8 cellular contexts compared by ENCODE assay signal in genomic region chr20:63309261-63310071, GRCh38. TPM values are rescaled to one million over a fixed set of nuclear protein-coding genes. Genes with fewer than 3 reads are reported as not detected.
DNase-seq lines count a peak whose midpoint lies in the region; ATAC-seq lines count a peak whose summit lies in the region.

No MANE protein-coding gene starts in this region.

- ATAC-seq in Right ventricle myocardium inferior, result peak; percentile 47
- no peak for ATAC-seq in stimulated activated memory B cell treated with anti-CD40 and anti-IgM and Interleukin-4, amounts not matched to agents 10 μg/mL and 1 μg/mL and 100 μg/mL, for 72 hours

- H3K9me3 Mint-ChIP-seq in stimulated activated memory B cell treated with anti-CD40 and anti-IgM and Interleukin-4, amounts not matched to agents 10 μg/mL and 1 μg/mL and 100 μg/mL, for 72 hours, result peaks cover 3% of the 10 kb centered on the region

- H3K4me3 Mint-ChIP-seq in stimulated activated memory B cell treated with anti-CD40 and anti-IgM and Interleukin-4, amounts not matched to agents 10 μg/mL and 1 μg/mL and 100 μg/mL, for 72 hours, result no peak overlapping the region

- DNase-seq in Right ventricle myocardium inferior (ENCODE audit: missing footprints) (peak; percentile 62), cardiac septum (ENCODE audit: low spot score) (no peak), NCI-H2227 (lab: John Stamatoyannopoulos, UW; ENCODE audit: unreplicated experiment) (peak; percentile 82), amniotic epithelial cell (ENCODE audit: low read depth) (peak; percentile 9), iPS-NIHi11 (ENCODE audit: low spot score) (peak; percentile 91), substantia nigra (lab: John Stamatoyannopoulos, UW) (peak in 26 of 49 donors; percentile 9 to 84 (median 29))
- no peak for DNase-seq in activated CD4-positive, CD25-positive, alpha-beta regulatory T cell treated with anti-CD3 and anti-CD28 coated beads, Interleukin-2, amount 50 U/mL, for 72 hours

- intact Hi-C loops in Right ventricle myocardium inferior (cut with DNase I) (loop anchor here (1.0 kb wide), 1 partner anchor 72 kb away; no protein-coding TSS in a partner anchor), cardiac septum (cut with DNase I) (loop anchor here (1.0 kb wide), 1 partner anchor 72 kb away; no protein-coding TSS in a partner anchor)

- H3K27ac ChIP-seq in substantia nigra (ENCODE audit: low read depth, low read length, poor library complexity, severe bottlenecking), result no peak overlapping the region

- H3K4me1 Mint-ChIP-seq in stimulated activated memory B cell treated with anti-CD40 and anti-IgM and Interleukin-4, amounts not matched to agents 10 μg/mL and 1 μg/mL and 100 μg/mL, for 72 hours, result no peaks in the 10 kb centered on the region

- no peak overlapping the region for H3K27ac Mint-ChIP-seq in stimulated activated memory B cell treated with anti-CD40 and anti-IgM and Interleukin-4, amounts not matched to agents 10 μg/mL and 1 μg/mL and 100 μg/mL, for 72 hours

- no peaks in the 10 kb centered on the region for H3K36me3 Mint-ChIP-seq in stimulated activated memory B cell treated with anti-CD40 and anti-IgM and Interleukin-4, amounts not matched to agents 10 μg/mL and 1 μg/mL and 100 μg/mL, for 72 hours

- H3K27me3 Mint-ChIP-seq in stimulated activated memory B cell treated with anti-CD40 and anti-IgM and Interleukin-4, amounts not matched to agents 10 μg/mL and 1 μg/mL and 100 μg/mL, for 72 hours, result peaks cover 28% of the 10 kb centered on the region

RNA-seq across cellular contexts. Expression of gene COL20A1, which starts 16.5 kb away (rescaled TPM):
- total RNA-seq in Right ventricle myocardium inferior (not detected), cardiac septum (0.22 TPM)

RNA-seq across cellular contexts. Expression of gene ARFGAP1, which starts 36.9 kb away (rescaled TPM):
- total RNA-seq in Right ventricle myocardium inferior (28.8 TPM), cardiac septum (49.5 TPM)

RNA-seq across cellular contexts. Expression of gene CHRNA4, which starts 51.7 kb away (rescaled TPM):
- total RNA-seq in Right ventricle myocardium inferior, result 2.3 TPM
- 0.16 TPM for total RNA-seq in cardiac septum

RNA-seq across cellular contexts. Expression of gene NKAIN4, which starts 55.2 kb away (rescaled TPM):
- total RNA-seq in Right ventricle myocardium inferior (not detected), cardiac septum (not detected)

Comparison
In these comparisons a context has a peak if more than half of its experiments do, and no peak if none do; other contexts are left out.
1. DNase-seq: peak in Right ventricle myocardium inferior (single experiment), NCI-H2227 (single experiment), amniotic epithelial cell (single experiment), iPS-NIHi11 (single experiment) and substantia nigra (26 of 49); none in cardiac septum (single experiment) and activated CD4-positive, CD25-positive, alpha-beta regulatory T cell treated with anti-CD3 and anti-CD28 coated beads, Interleukin-2, amount 50 U/mL, for 72 hours (single experiment).